11 cellular contexts compared by ENCODE assay signal in the genomic region with DNA sequence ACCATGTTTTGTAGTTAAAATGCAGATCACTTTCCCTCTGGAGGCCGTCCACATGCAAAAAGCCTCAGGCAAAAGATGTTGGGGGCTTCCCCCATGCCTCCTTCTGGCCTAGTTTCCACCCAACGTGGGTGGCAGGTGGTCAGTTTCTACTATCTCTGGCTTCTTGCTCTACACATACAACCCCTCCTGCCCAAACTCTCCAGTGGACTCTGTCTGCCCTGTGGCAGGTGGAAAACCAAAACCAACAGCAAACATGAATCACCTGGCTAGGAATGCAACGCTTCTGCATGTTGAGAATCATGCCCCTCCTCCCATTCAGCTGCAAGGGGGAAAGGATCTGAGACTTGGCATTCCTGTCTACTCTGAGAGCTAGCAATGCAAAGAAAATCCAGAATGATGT.
DNase-seq lines count a peak whose midpoint lies in the region; ATAC-seq and TF ChIP-seq lines count a peak whose summit lies in the region.
"Had no signal": no experiment of that assay in that cellular context is flagged by ENCODE, and none has a peak within 500 bp of the region (broad histone marks: within the 10 kb centered on the region; RNA-seq: fewer than 3 reads in every experiment).

No MANE protein-coding gene starts in this region.

- TF ChIP-seq CTCF in WERI-Rb-1 (IDR thresholded peaks at IDR 0.05; ENCODE audit: low read depth, low read length), result no peak

- no peak overlapping the region for H3K4me3 ChIP-seq in WERI-Rb-1 (ENCODE audit: low read depth, low read length)

- DNase-seq in NCI-H2196 treated with DMSO at 0.1 percent for 48 hours (lab: John Stamatoyannopoulos, UW; ENCODE audit: unreplicated experiment), result peak; percentile 71
- peak; percentile 14 for DNase-seq in myocyte (ENCODE audit: low read depth)
- DNase-seq in activated naive CD4-positive, alpha-beta T cell (lab: John Stamatoyannopoulos, UW), result no peak
- DNase-seq in WERI-Rb-1, result no peak
- no peak for DNase-seq in mucosa of gallbladder (ENCODE audit: low spot score)
- DNase-seq in NCI-H748 (lab: John Stamatoyannopoulos, UW; ENCODE audit: unreplicated experiment), result no peak
- DNase-seq: EL, NCI-H187 had no signal

- no peaks in the 10 kb centered on the region for H3K9me3 ChIP-seq in WERI-Rb-1 (ENCODE audit: severe bottlenecking)
- H3K9me3 ChIP-seq: neutrophil had no signal

- H3K36me3 ChIP-seq in WERI-Rb-1, result peaks cover 3% of the 10 kb centered on the region; the same call in 1 of the 2 replicates

- H3K27me3 ChIP-seq in WERI-Rb-1 (ENCODE audit: insufficient read depth, low read depth, severe bottlenecking), result no peaks in the 10 kb centered on the region
- H3K27me3 ChIP-seq: neutrophil had no signal

- H3K27ac ChIP-seq in WERI-Rb-1, result no peak overlapping the region
- H3K27ac ChIP-seq: neutrophil had no signal

- ATAC-seq in GM18511 (IDR thresholded peaks at IDR 0.05; ENCODE audit: unreplicated experiment), result peak; percentile 85
- ATAC-seq in HG02588 (IDR thresholded peaks at IDR 0.05; ENCODE audit: unreplicated experiment), result peak; percentile 90

Comparison
In these comparisons a context has a peak if more than half of its experiments do, and no peak if none do; other contexts are left out.
1. DNase-seq: peak in NCI-H2196 treated with DMSO at 0.1 percent for 48 hours (single experiment) and myocyte (single experiment); none in activated naive CD4-positive, alpha-beta T cell (0 of 4), WERI-Rb-1 (single experiment), mucosa of gallbladder (single experiment) and NCI-H748 (single experiment).